Comparison of ENCODE assay signal across 15 cellular contexts in the genomic region with DNA sequence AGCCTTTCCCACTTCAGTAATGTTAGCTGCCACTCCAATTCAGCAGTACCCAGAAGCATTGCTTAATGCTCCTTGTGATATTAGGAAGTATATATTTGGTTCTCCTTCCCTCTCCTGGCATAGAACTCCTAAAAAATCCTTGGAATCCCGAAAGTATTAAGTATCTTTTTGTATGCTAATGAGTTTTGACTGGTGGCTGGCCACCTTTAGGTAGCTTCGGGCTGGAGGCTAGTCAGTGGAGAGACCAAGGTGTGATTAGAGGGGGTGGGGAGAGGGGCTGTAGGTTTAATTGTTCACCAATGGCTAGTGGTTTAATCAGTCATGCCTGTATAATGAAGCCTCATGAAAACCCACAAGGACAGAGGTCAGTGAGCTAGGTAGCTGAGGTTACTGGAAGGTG. TPM values are rescaled to one million over a fixed set of nuclear protein-coding genes. Genes with fewer than 3 reads are reported as not detected.
DNase-seq lines count a peak whose midpoint lies in the region; ATAC-seq, FAIRE-seq and TF ChIP-seq lines count a peak whose summit lies in the region.
"Had no signal": no experiment of that assay in that cellular context is flagged by ENCODE, and none has a peak within 500 bp of the region (broad histone marks: within the 10 kb centered on the region; RNA-seq: fewer than 3 reads in every experiment).

No MANE protein-coding gene starts in this region.

- no peaks in the 10 kb centered on the region for H3K9me3 ChIP-seq in CD8-positive, alpha-beta memory T cell (ENCODE audit: low read length)
- no peaks in the 10 kb centered on the region for H3K9me3 ChIP-seq in Panc1 (ENCODE audit: control insufficient read depth, insufficient read depth, low read depth, low read length)
- no peaks in the 10 kb centered on the region for H3K9me3 ChIP-seq in right cardiac atrium (ENCODE audit: control insufficient read depth, low read length)
- H3K9me3 ChIP-seq: mucosa of descending colon had no signal

- no peak for ATAC-seq in Panc1
- ATAC-seq in right cardiac atrium: no peak
- ATAC-seq in GM21619 (IDR thresholded peaks at IDR 0.05; ENCODE audit: unreplicated experiment): no peak
- ATAC-seq: mucosa of descending colon had no signal

- in situ Hi-C loops in Panc1 (cut with HindIII; ENCODE audit: low pct_unique_long_range_greater_than_20kb, low sequenced_read_pairs): no loop called here

- peaks cover 59% of the 10 kb centered on the region for H3K36me3 ChIP-seq in CD8-positive, alpha-beta memory T cell (ENCODE audit: insufficient read depth, low read length)
- peaks cover 50% of the 10 kb centered on the region for H3K36me3 ChIP-seq in Panc1 (ENCODE audit: control insufficient read depth, insufficient read depth, low read length)

- H3K4me3 Mint-ChIP-seq in CD8-positive, alpha-beta memory T cell: peak overlapping the region in 1 of 7 donors; percentile 56

- peaks cover 37% of the 10 kb centered on the region for H3K4me1 ChIP-seq in CD8-positive, alpha-beta memory T cell (ENCODE audit: insufficient read depth, low read length)
- peaks cover 46% of the 10 kb centered on the region for H3K4me1 ChIP-seq in Panc1 (ENCODE audit: control insufficient read depth, insufficient read depth, low read length)
- peaks cover 21% of the 10 kb centered on the region for H3K4me1 ChIP-seq in right cardiac atrium (ENCODE audit: control insufficient read depth, insufficient read depth, low read length)

- no peaks in the 10 kb centered on the region for H3K27me3 Mint-ChIP-seq in CD8-positive, alpha-beta memory T cell

- CTCF ChIA-PET in CD8-positive, alpha-beta memory T cell (lab: Charles Lee): interaction anchor here (0.8 to 3.4 kb wide), 3 partner anchors 12 to 36 kb away, joined by 3 to 18 read pairs (median 7); partner anchors contain the start of genes COMTD1 and VDAC2
- CTCF ChIA-PET in Panc1 (lab: Charles Lee): no interaction called here

- H3K27ac ChIP-seq in CD8-positive, alpha-beta memory T cell (ENCODE audit: low read depth, low read length): no peak overlapping the region
- H3K27ac ChIP-seq in Panc1 (ENCODE audit: low read length) (0 out of 2 replicates have a peak overlapping the region, but pooled peaks have one; percentile 27), right cardiac atrium (ENCODE audit: low read length) (peak overlapping the region; percentile 81)

- TF ChIP-seq CTCF in Panc1 (IDR thresholded peaks at IDR 0.05): no peak

- no peaks in the 10 kb centered on the region for H3K9me3 Mint-ChIP-seq in CD8-positive, alpha-beta memory T cell

- FAIRE-seq in GM12891 (lab: Jason Lieb, UNC): no peak
- FAIRE-seq: D721Med had no signal

- WGBS in right cardiac atrium: 67% methylated on average over 2 of the region's 2 CpGs

- peak overlapping the region; percentile 56 to 89 (median 77) for H3K27ac Mint-ChIP-seq in CD8-positive, alpha-beta memory T cell

- no TSS peak for BruUV-seq in Panc1 (replicated peaks; lab: Mats Ljungman, UMichigan)

- DNase-seq in CD8-positive, alpha-beta memory T cell: no peak
- DNase-seq in Panc1 (ENCODE audit: low read depth, low spot score) (no peak), right cardiac atrium (no peak), renal cortical epithelial cell (ENCODE audit: low read depth) (peak; percentile 59), NCI-H1694 treated with DMSO at 0.1 percent for 48 hours (lab: John Stamatoyannopoulos, UW) (no peak), GM12891 (ENCODE audit: insufficient read length, low spot score) (no peak), NAMALWA (ENCODE audit: low spot score) (no peak)
- DNase-seq: caudate nucleus; foreskin melanocyte; Karpas-422; mucosa of descending colon; NCI-H510A treated with DMSO at 0.1 percent for 48 hours; stimulated activated CD4-positive, alpha-beta T cell treated with anti-CD3 and anti-CD28 coated beads, Interleukin-15, amount 100 ng/mL, for 24 hours had no signal

- peaks cover 0 to 87% (median 20%) of the 10 kb centered on the region in 3 donors for H3K36me3 Mint-ChIP-seq in CD8-positive, alpha-beta memory T cell

- POLR2A ChIA-PET in CD8-positive, alpha-beta memory T cell (lab: Charles Lee): interaction anchor here (1.7 kb wide), 1 partner anchor 12 kb away, joined by 4 read pairs; the partner anchor contains the start of gene VDAC2
- POLR2A ChIA-PET in Panc1 (lab: Charles Lee): no interaction called here

- no peak overlapping the region for H3K4me3 ChIP-seq in CD8-positive, alpha-beta memory T cell (ENCODE audit: low read length)
- no peak overlapping the region for H3K4me3 ChIP-seq in Panc1 (ENCODE audit: low read depth in 2 of 2, low read length in 2 of 2)
- no peak overlapping the region for H3K4me3 ChIP-seq in right cardiac atrium (ENCODE audit: low read length)
- H3K4me3 ChIP-seq: mucosa of descending colon had no signal

- no peak for TF ChIP-seq POLR2A in GM12891 (IDR thresholded peaks at IDR 0.05; ENCODE audit: low read depth, low read length)

- no peaks in the 10 kb centered on the region for H3K27me3 ChIP-seq in CD8-positive, alpha-beta memory T cell (ENCODE audit: insufficient read depth, low read length, poor library complexity, severe bottlenecking)
- H3K27me3 ChIP-seq in Panc1 (ENCODE audit: control insufficient read depth, insufficient read depth, low read length) (no peaks in the 10 kb centered on the region), right cardiac atrium (ENCODE audit: control insufficient read depth, insufficient read depth) (no peaks in the 10 kb centered on the region)

- H3K4me1 Mint-ChIP-seq in CD8-positive, alpha-beta memory T cell: peaks cover 34 to 69% (median 49%) of the 10 kb centered on the region in 3 donors

- intact Hi-C loops in Panc1 (cut with micrococcal nuclease; ENCODE audit: unreplicated experiment) (no loop called here), right cardiac atrium (cut with DNase I) (no loop called here)

TF ChIP-seq in GM12891, 5 proteins besides CTCF, POLR2A, EP300 and RAD21:
- TF ChIP-seq SPI1 (IDR thresholded peaks at IDR 0.05; ENCODE audit: low read depth, low read length) (no peak), PAX5 (IDR thresholded peaks at IDR 0.05; ENCODE audit: insufficient read depth, low read length, severe bottlenecking) (no peak), POLR2AphosphoS5 (IDR thresholded peaks at IDR 0.05; ENCODE audit: low read depth, low read length) (no peak)

RNA-seq across cellular contexts. Expression of gene COMTD1, which starts 12.2 kb away (rescaled TPM):
- total RNA-seq in CD8-positive, alpha-beta memory T cell: 10 to 100 TPM; 43.9 to 47.9 TPM
- 23.2 TPM for polyA plus RNA-seq in CD8-positive, alpha-beta memory T cell
- total RNA-seq in Panc1 (2021; ENCODE audit: unreplicated experiment) (32.8 TPM), right cardiac atrium (10 to 100 TPM; 17.3 to 24.3 (median 20.0) TPM), renal cortical epithelial cell (11.4 and 30.0 TPM in 2 replicates)
- 45.1 TPM for polyA plus RNA-seq in Panc1 (2012; ENCODE audit: insufficient read length)
- 44.1 TPM for polyA plus RNA-seq in right cardiac atrium
- polyA plus RNA-seq in GM12891 (2012; ENCODE audit: low read depth, missing spikeins): 18.9 TPM

RNA-seq across cellular contexts. Expression of gene VDAC2, which starts 12.9 kb away (rescaled TPM):
- total RNA-seq in CD8-positive, alpha-beta memory T cell: 100 to 1,000 TPM; 247 to 261 TPM
- polyA plus RNA-seq in CD8-positive, alpha-beta memory T cell: 149 TPM
- total RNA-seq in Panc1 (2021; ENCODE audit: unreplicated experiment) (340 TPM), right cardiac atrium (100 to 1,000 TPM; 362 to 389 (median 368) TPM), renal cortical epithelial cell (244 and 245 TPM in 2 replicates)
- 234 TPM for polyA plus RNA-seq in Panc1 (2012; ENCODE audit: insufficient read length)
- 429 TPM for polyA plus RNA-seq in right cardiac atrium
- polyA plus RNA-seq in GM12891 (2012; ENCODE audit: low read depth, missing spikeins): 176 TPM
